Comparison of ENCODE assay signal across 8 cellular contexts in genomic region chr17:39174907-39175694, GRCh38. TPM values are rescaled to one million over a fixed set of nuclear protein-coding genes. Genes with fewer than 3 reads are reported as not detected.
DNase-seq lines count a peak whose midpoint lies in the region; ATAC-seq, FAIRE-seq and TF ChIP-seq lines count a peak whose summit lies in the region.

No MANE protein-coding gene starts in this region.

- peak; percentile 75 for TF ChIP-seq CTCF in GM10266 (IDR thresholded peaks at IDR 0.05; ENCODE audit: control insufficient read depth, insufficient read depth, low read depth, missing control alignments)
- peak; percentile 89 for TF ChIP-seq CTCF in VCaP (conservative IDR thresholded peaks at IDR 0.05)
- peak; percentile 55 to 73 (median 56) for TF ChIP-seq CTCF in breast epithelium (IDR thresholded peaks at IDR 0.05)

- FAIRE-seq in H54 (lab: Jason Lieb, UNC) = no peak

- H3K9me3 ChIP-seq in breast epithelium = no peaks in the 10 kb centered on the region

- intact Hi-C loops in breast epithelium (cut with DNase I; ENCODE audit: low total_unique reads) = no loop called here

- H3K4me3 ChIP-seq in breast epithelium = no peak overlapping the region

- no peaks in the 10 kb centered on the region for H3K27me3 ChIP-seq in breast epithelium

- no peaks in the 10 kb centered on the region for H3K4me1 ChIP-seq in breast epithelium

- no peak overlapping the region for H3K27ac ChIP-seq in VCaP
- H3K27ac ChIP-seq in breast epithelium = no peak overlapping the region

- no peaks in the 10 kb centered on the region for H3K36me3 ChIP-seq in breast epithelium

- no peak for ATAC-seq in HG03175 (IDR thresholded peaks at IDR 0.05; ENCODE audit: unreplicated experiment)

- peak; percentile 84 for DNase-seq in GM10266 (ENCODE audit: extremely low spot score)
- peak; percentile 70 for DNase-seq in NCI-H1694 (lab: John Stamatoyannopoulos, UW)
- DNase-seq in breast epithelium (ENCODE audit: low spot score in 2 of 2) = peak in 1 of 2 donors; percentile 71
- DNase-seq in islet precursor cell = peak; percentile 87
- DNase-seq in stimulated activated CD4-positive, alpha-beta T cell treated with anti-CD3 and anti-CD28 coated beads, Interleukin-4, amount 100 ng/mL, for 1 hour = peak; percentile 78
- DNase-seq in H54 (ENCODE audit: insufficient read length, low spot score) = no peak

- TF ChIP-seq POLR2A in breast epithelium (IDR thresholded peaks at IDR 0.05) (no peak), H54 (IDR thresholded peaks at IDR 0.05; ENCODE audit: low read depth, low read length) (no peak)

RNA-seq across cellular contexts. Expression of gene ARL5C, which starts 9.1 kb away (rescaled TPM):
- not detected for total RNA-seq in breast epithelium

RNA-seq across cellular contexts. Expression of gene CACNB1, which starts 22.4 kb away (rescaled TPM):
- total RNA-seq in breast epithelium = 10 to 100 TPM; 12.8 to 21.2 (median 13.9) TPM

RNA-seq across cellular contexts. Expression of gene PLXDC1, which starts 23.7 kb away (rescaled TPM):
- total RNA-seq in breast epithelium = 10 to 100 TPM; 11.8 to 37.7 (median 23.1) TPM

RNA-seq across cellular contexts. Expression of gene RPL19, which starts 25.0 kb away (rescaled TPM):
- 1,000 to 10,000 TPM; 2,817 to 3,666 (median 3,432) TPM for total RNA-seq in breast epithelium

RNA-seq across cellular contexts. Expression of gene STAC2, which starts 50.6 kb away (rescaled TPM):
- 100 to 1,000 TPM in 1 of 3 donors, 10 to 100 TPM in 1, not detected in 1; 26.5 to 121 TPM for total RNA-seq in breast epithelium
